ENCODE assay signal across 8 cellular contexts in genomic region chr1:247330548-247331171, GRCh38. TPM values are rescaled to one million over a fixed set of nuclear protein-coding genes. Genes with fewer than 3 reads are reported as not detected.
A peak's percentile ranks its signal among the peaks of the same experiment; 100 is the strongest.
DNase-seq lines count a peak whose midpoint lies in the region; ATAC-seq, FAIRE-seq and TF ChIP-seq lines count a peak whose summit lies in the region.

No MANE protein-coding gene starts in this region.

- H3K36me3 ChIP-seq in CD8-positive, alpha-beta memory T cell (ENCODE audit: insufficient read depth, low read length), result peaks cover 3% of the 10 kb centered on the region
- H3K36me3 ChIP-seq in kidney (ENCODE audit: control insufficient read depth in 1 of 2, insufficient read depth in 2 of 2, low read length in 2 of 2) (peaks cover 12 to 16% of the 10 kb centered on the region in 2 donors), thyroid gland (peaks cover 10 to 15% of the 10 kb centered on the region in 2 donors)

- no peak for FAIRE-seq in kidney (lab: Jason Lieb, UNC)

- H3K36me3 Mint-ChIP-seq in CD8-positive, alpha-beta memory T cell, result peaks cover 0 to 32% (median 8%) of the 10 kb centered on the region in 3 donors
- H3K36me3 Mint-ChIP-seq in activated CD8-positive, alpha-beta T cell treated with anti-CD3 and anti-CD28 coated beads for 36 hours (ENCODE audit: low read depth), result peaks cover 61% of the 10 kb centered on the region

- peak overlapping the region; percentile 63 for H3K4me3 ChIP-seq in CD8-positive, alpha-beta memory T cell (ENCODE audit: low read length)
- peak overlapping the region; percentile 65 to 69 for H3K4me3 ChIP-seq in kidney (ENCODE audit: low read length in 2 of 2)
- H3K4me3 ChIP-seq in thyroid gland (replicated peaks in 1 of 3), result peak overlapping the region; percentile 54 to 95 (median 89)

- intact Hi-C loops in activated CD8-positive, alpha-beta T cell treated with anti-CD3 and anti-CD28 coated beads for 36 hours (cut with micrococcal nuclease), result no loop called here
- intact Hi-C loops in kidney (cut with DNase I) (no loop called here), thyroid gland (cut with DNase I) (loop anchor here (10.0 kb wide), 1 partner anchor 126 kb away; no protein-coding TSS in a partner anchor)

- WGBS in thyroid gland, 2 donors, result 14 to 43% methylated on average over 10 to 12 of the region's 37 CpGs

- H3K27me3 ChIP-seq in CD8-positive, alpha-beta memory T cell (ENCODE audit: insufficient read depth, low read length, poor library complexity, severe bottlenecking), result no peaks in the 10 kb centered on the region
- H3K27me3 ChIP-seq in thyroid gland, result no peaks in the 10 kb centered on the region

- peak overlapping the region; percentile 69 for H3K27ac ChIP-seq in CD8-positive, alpha-beta memory T cell (ENCODE audit: low read depth, low read length)
- H3K27ac ChIP-seq in kidney (ENCODE audit: low read depth in 2 of 2, low read length in 2 of 2) (no peak overlapping the region), thyroid gland (peak overlapping the region in 2 of 3 donors; percentile 92 to 93)

- DNase-seq in CD8-positive, alpha-beta memory T cell, result no peak
- DNase-seq in HEK293T (ENCODE audit: extremely low spot score) (no peak), kidney (no peak), thyroid gland (no peak), SKM-1 (lab: John Stamatoyannopoulos, UW; ENCODE audit: unreplicated experiment) (no peak), NCI-H2081 (lab: John Stamatoyannopoulos, UW) (no peak)
- no peak for DNase-seq in activated CD8-positive, alpha-beta T cell treated with anti-CD3 and anti-CD28 coated beads for 36 hours
- no peak for DNase-seq in stimulated activated CD4-positive, alpha-beta T cell treated with anti-CD3 and anti-CD28 coated beads, Interleukin-4, amount 100 ng/mL, for 24 hours

- no peaks in the 10 kb centered on the region for H3K27me3 Mint-ChIP-seq in CD8-positive, alpha-beta memory T cell
- H3K27me3 Mint-ChIP-seq in activated CD8-positive, alpha-beta T cell treated with anti-CD3 and anti-CD28 coated beads for 36 hours, result no peaks in the 10 kb centered on the region

- no peaks in the 10 kb centered on the region for H3K9me3 ChIP-seq in CD8-positive, alpha-beta memory T cell (ENCODE audit: low read length)
- H3K9me3 ChIP-seq in kidney (ENCODE audit: control insufficient read depth in 1 of 2, low read length in 2 of 2), result no peaks in the 10 kb centered on the region
- H3K9me3 ChIP-seq in thyroid gland, result no peaks in the 10 kb centered on the region

- TF ChIP-seq CTCF in activated CD8-positive, alpha-beta T cell treated with anti-CD3 and anti-CD28 coated beads for 36 hours (IDR thresholded peaks at IDR 0.05), result no peak
- TF ChIP-seq CTCF in kidney (IDR thresholded peaks at IDR 0.05; ENCODE audit: borderline replicate concordance, extremely low read depth, insufficient read depth) (no peak), thyroid gland (IDR thresholded peaks at IDR 0.05) (no peak)

- H3K4me3 Mint-ChIP-seq in CD8-positive, alpha-beta memory T cell, result peak overlapping the region; percentile 91 to 99 (median 93)
- peak overlapping the region; percentile 86 for H3K4me3 Mint-ChIP-seq in activated CD8-positive, alpha-beta T cell treated with anti-CD3 and anti-CD28 coated beads for 36 hours

- H3K4me1 ChIP-seq in CD8-positive, alpha-beta memory T cell (ENCODE audit: insufficient read depth, low read length), result peaks cover 15% of the 10 kb centered on the region
- H3K4me1 ChIP-seq in kidney (ENCODE audit: control insufficient read depth in 1 of 2, insufficient read depth in 1 of 2, low read depth in 1 of 2, low read length in 2 of 2) (peaks cover 9% of the 10 kb centered on the region in 2 donors), thyroid gland (peaks cover 14 to 29% of the 10 kb centered on the region in 2 donors)

- POLR2A ChIA-PET in CD8-positive, alpha-beta memory T cell (lab: Charles Lee), result interaction anchor here (0.5 to 1.2 kb wide), 4 partner anchors 13 to 398 kb away, joined by 3 to 4 read pairs (median 3); no protein-coding TSS in a partner anchor
- POLR2A ChIA-PET in HEK293T (lab: Yijun Ruan, JAX), result no interaction called here
- POLR2A ChIA-PET in activated CD8-positive, alpha-beta T cell treated with anti-CD3 and anti-CD28 coated beads for 36 hours (lab: Charles Lee), result interaction anchor here (1.0 to 1.3 kb wide), 2 partner anchors 9 kb away, joined by 5 to 7 read pairs; no protein-coding TSS in a partner anchor

- H3K9me3 Mint-ChIP-seq in CD8-positive, alpha-beta memory T cell, result no peaks in the 10 kb centered on the region
- no peaks in the 10 kb centered on the region for H3K9me3 Mint-ChIP-seq in activated CD8-positive, alpha-beta T cell treated with anti-CD3 and anti-CD28 coated beads for 36 hours

- peak overlapping the region in 6 of 8 donors; percentile 17 to 90 (median 76) for H3K27ac Mint-ChIP-seq in CD8-positive, alpha-beta memory T cell
- peak overlapping the region; percentile 91 for H3K27ac Mint-ChIP-seq in activated CD8-positive, alpha-beta T cell treated with anti-CD3 and anti-CD28 coated beads for 36 hours

- CTCF ChIA-PET in CD8-positive, alpha-beta memory T cell (lab: Charles Lee), result interaction anchor here (0.9 to 1.2 kb wide), 3 partner anchors 17 to 159 kb away, joined by 3 to 4 read pairs (median 4); no protein-coding TSS in a partner anchor
- CTCF ChIA-PET in HEK293T (lab: Yijun Ruan, JAX), result no interaction called here
- CTCF ChIA-PET in activated CD8-positive, alpha-beta T cell treated with anti-CD3 and anti-CD28 coated beads for 36 hours (lab: Charles Lee), result interaction anchor here (1.0 kb wide), 1 partner anchor 42 kb away, joined by 5 read pairs; no protein-coding TSS in a partner anchor

- TF ChIP-seq POLR2A in thyroid gland (IDR thresholded peaks at IDR 0.05), result no peak

- H3K4me1 Mint-ChIP-seq in CD8-positive, alpha-beta memory T cell, result peaks cover 13 to 25% (median 18%) of the 10 kb centered on the region in 3 donors
- peaks cover 72% of the 10 kb centered on the region for H3K4me1 Mint-ChIP-seq in activated CD8-positive, alpha-beta T cell treated with anti-CD3 and anti-CD28 coated beads for 36 hours (ENCODE audit: low read depth)

- H3K9ac ChIP-seq in kidney (ENCODE audit: low read length in 2 of 2), result peak overlapping the region in 1 of 2 donors; percentile 52

- no peak for ATAC-seq in activated CD8-positive, alpha-beta T cell treated with anti-CD3 and anti-CD28 coated beads for 36 hours

TF ChIP-seq in HEK293T, 16 proteins besides CTCF, POLR2A, EP300 and RAD21:
- TF ChIP-seq CTBP1 (IDR thresholded peaks at IDR 0.05; ENCODE audit: borderline replicate concordance), result peak; percentile 18; the same call in 1 of the 2 replicates
- TF ChIP-seq SP1 (IDR thresholded peaks at IDR 0.05), result no peak
TF ChIP-seq in HEK293T: peak in this region for 1.

RNA-seq across cellular contexts. Expression of gene ZNF496, which starts 1.0 kb away (rescaled TPM):
- 10 to 100 TPM; 21.4 to 21.7 TPM for total RNA-seq in CD8-positive, alpha-beta memory T cell
- polyA plus RNA-seq in CD8-positive, alpha-beta memory T cell, result 9.6 TPM
- total RNA-seq in activated CD8-positive, alpha-beta T cell treated with anti-CD3 and anti-CD28 coated beads for 36 hours, result 10 to 100 TPM; 27.5 to 28.0 TPM
- total RNA-seq in kidney (27.0 TPM), thyroid gland (10 to 100 TPM; 34.0 to 78.6 (median 51.9) TPM)
- 6.3 TPM for polyA plus RNA-seq in kidney (ENCODE audit: insufficient read depth, low read depth, low replicate concordance)

Comparison
In these comparisons a context has a peak if more than half of its experiments do, and no peak if none do; other contexts are left out.
1. H3K27ac ChIP-seq: peak in CD8-positive, alpha-beta memory T cell (single experiment) and thyroid gland (2 of 3); none in kidney (0 of 2).
2. Peak in every context shown above with its lines, with median percentiles within 50 percentile points of each other: H3K4me3 ChIP-seq.